33 cellular contexts compared by ENCODE assay signal in the genomic region with DNA sequence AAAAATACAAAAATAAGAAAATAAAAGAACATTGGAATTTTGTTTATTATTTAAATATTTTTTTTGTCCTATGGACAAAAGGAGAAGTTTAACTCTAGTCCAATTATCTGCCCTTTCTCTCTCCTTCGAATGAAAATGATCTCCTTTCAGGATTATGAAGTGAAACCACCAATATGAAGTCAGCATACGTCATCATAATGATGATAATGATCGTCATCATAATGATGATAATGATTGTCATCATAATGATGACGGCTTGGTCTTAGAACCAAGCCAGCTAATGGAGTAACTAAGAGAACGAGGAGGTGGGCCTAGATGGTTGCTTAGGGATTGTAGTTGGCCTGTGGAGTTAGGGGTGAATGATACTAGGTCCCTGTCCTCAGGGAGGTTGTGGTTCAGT. TPM values are rescaled to one million over a fixed set of nuclear protein-coding genes. Genes with fewer than 3 reads are reported as not detected.
"Had no signal": no experiment of that assay in that cellular context is flagged by ENCODE, and none has a peak within 500 bp of the region (broad histone marks: within the 10 kb centered on the region; RNA-seq: fewer than 3 reads in every experiment).

No MANE protein-coding gene starts in this region.

- ATAC-seq: activated naive CD4-positive, alpha-beta T cell treated with anti-CD3 and anti-CD28 coated beads, Interleukin-2, amount 50 U/mL, for 72 hours; activated naive CD8-positive, alpha-beta T cell treated with anti-CD3 and anti-CD28 coated beads, Interleukin-2, amount 50 U/mL, for 24 hours; activated T-cell treated with anti-CD3 and anti-CD28 coated beads, Interleukin-2, amount 50 U/mL, for 4 hours; activated T-cell treated with anti-CD3 and anti-CD28 coated beads, Interleukin-2, amount 50 U/mL, for 72 hours; activated T-helper 17 cell treated with anti-CD3 and anti-CD28 coated beads, Interleukin-2, amount 50 U/mL, for 72 hours; body of pancreas had no signal

- H3K9me3 ChIP-seq: adrenal gland, ascending aorta, body of pancreas had no signal

- H3K4me3 ChIP-seq: adrenal gland, ascending aorta, body of pancreas, breast epithelium, cardiac muscle cell had no signal

- DNase-seq: activated effector memory CD4-positive, alpha-beta T cell treated with anti-CD3 and anti-CD28 coated beads, Interleukin-2, amount 50 U/mL, for 16 hours; activated effector memory CD4-positive, alpha-beta T cell treated with Interleukin-2 at 50 U/mL for 16 hours; activated gamma-delta T cell; activated gamma-delta T cell treated with Interleukin-2 at 50 U/mL for 16 hours; activated naive CD4-positive, alpha-beta T cell; activated naive CD4-positive, alpha-beta T cell treated with anti-CD3 and anti-CD28 coated beads for 36 hours; activated naive CD4-positive, alpha-beta T cell treated with anti-CD3 and anti-CD28 coated beads, Interleukin-2, amount 10 ng/mL, durations not matched to agents 7 days and 5 days; activated naive CD4-positive, alpha-beta T cell treated with anti-CD3 and anti-CD28 coated beads, Interleukin-2, amount 50 U/mL, for 16 hours; activated naive CD4-positive, alpha-beta T cell treated with Interleukin-2 at 50 U/mL for 16 hours; activated naive CD8-positive, alpha-beta T cell treated with anti-CD3 and anti-CD28 coated beads for 36 hours; activated naive CD8-positive, alpha-beta T cell treated with anti-CD3 and anti-CD28 coated beads, Interleukin-2, amount 10 ng/mL, durations not matched to agents 7 days and 5 days; activated naive CD8-positive, alpha-beta T cell treated with anti-CD3 and anti-CD28 coated beads, Interleukin-2, amount 50 U/mL, for 24 hours; activated T-cell treated with anti-CD3 and anti-CD28 coated beads, Interleukin-2, amount 50 U/mL, for 24 hours; activated T-cell treated with anti-CD3 and anti-CD28 coated beads, Interleukin-2, amount 50 U/mL, for 4 hours; activated T-cell treated with anti-CD3 and anti-CD28 coated beads, Interleukin-2, amount 50 U/mL, for 48 hours; activated T-cell treated with anti-CD3 and anti-CD28 coated beads, Interleukin-2, amount 50 U/mL, for 72 hours; adrenal gland; amniotic stem cell; amygdala; anterior cingulate cortex; aorta; body of pancreas; brain microvascular endothelial cell; caudate nucleus; central memory CD4-positive, alpha-beta T cell; cerebellar nuclear complex had no signal

- H3K4me1 ChIP-seq: adrenal gland, ascending aorta, body of pancreas, breast epithelium had no signal

- H3K27ac ChIP-seq: adrenal gland, ascending aorta, body of pancreas, brain microvascular endothelial cell, breast epithelium, cardiac muscle cell had no signal

- H3K36me3 ChIP-seq: adrenal gland, ascending aorta, brain microvascular endothelial cell, breast epithelium, cardiac muscle cell had no signal

- H3K27me3 ChIP-seq: ascending aorta, body of pancreas, brain microvascular endothelial cell had no signal

- FAIRE-seq: astrocyte, bronchial epithelial cell had no signal

RNA-seq across cellular contexts. Expression of a gene that starts 21.9 kb away (rescaled TPM):
- total RNA-seq: activated naive CD4-positive, alpha-beta T cell treated with anti-CD3 and anti-CD28 coated beads for 36 hours; activated naive CD8-positive, alpha-beta T cell treated with anti-CD3 and anti-CD28 coated beads, Interleukin-2, amount 10 ng/mL, durations not matched to agents 7 days and 5 days had no signal
